In the genomic region with DNA sequence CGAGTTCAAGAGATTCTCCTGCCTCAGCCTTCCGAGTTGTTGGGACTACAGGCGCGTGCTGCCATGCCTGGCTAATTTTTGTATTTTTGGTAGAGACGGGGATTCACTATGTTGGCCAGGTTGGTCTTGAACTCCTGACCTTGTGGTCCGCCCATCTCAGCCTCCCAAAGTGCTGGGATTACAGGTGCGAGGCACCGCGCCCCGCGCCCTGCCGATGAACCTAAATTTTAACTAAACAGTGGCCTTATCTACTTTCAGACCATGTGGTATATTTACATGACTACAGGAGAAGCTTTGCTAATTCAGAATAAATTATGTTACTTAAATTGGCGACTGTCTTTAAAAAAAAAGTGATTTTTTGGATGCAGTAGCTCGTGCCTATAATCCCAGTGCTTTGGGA, we compare ENCODE assay signal across 23 cellular contexts.
"Had no signal": no experiment of that assay in that cellular context is flagged by ENCODE, and none has a peak within 500 bp of the region (broad histone marks: within the 10 kb centered on the region; RNA-seq: fewer than 3 reads in every experiment).

No MANE protein-coding gene starts in this region.

- H3K4me3 Mint-ChIP-seq: dendritic cell treated with granulocyte-macrophage colony-stimulating factor and Interleukin-4, amounts not matched to agents 40 ng/mL and 50 ng/mL, for 4 days; effector memory CD8-positive, alpha-beta T cell; immature natural killer cell; mesothelial cell of epicardium; naive B cell had no signal

- H3K27me3 Mint-ChIP-seq: dendritic cell treated with granulocyte-macrophage colony-stimulating factor and Interleukin-4, amounts not matched to agents 40 ng/mL and 50 ng/mL, for 4 days; effector memory CD8-positive, alpha-beta T cell; naive B cell had no signal

- H3K27me3 ChIP-seq: colonic mucosa, esophagus muscularis mucosa, foreskin keratinocyte, gastroesophageal sphincter, heart left ventricle, hepatocyte had no signal

- H3K4me3 ChIP-seq: colonic mucosa, esophagus muscularis mucosa, gastroesophageal sphincter, heart left ventricle, hepatocyte, left ventricle myocardium inferior, lower lobe of right lung, mucosa of descending colon had no signal

- H3K4me1 Mint-ChIP-seq: mesothelial cell of epicardium had no signal

- H3K27ac ChIP-seq: colonic mucosa, esophagus muscularis mucosa, foreskin keratinocyte, gastroesophageal sphincter, heart left ventricle, hepatocyte, left ventricle myocardium inferior, lower lobe of right lung had no signal

- H2AFZ ChIP-seq: hepatocyte had no signal

- H3K4me2 ChIP-seq: hepatocyte had no signal

- H3K27ac Mint-ChIP-seq: dendritic cell treated with granulocyte-macrophage colony-stimulating factor and Interleukin-4, amounts not matched to agents 40 ng/mL and 50 ng/mL, for 4 days; mesothelial cell of epicardium had no signal

- H3K9me3 ChIP-seq: colonic mucosa, esophagus muscularis mucosa, gastroesophageal sphincter, heart left ventricle, left ventricle myocardium inferior, lower lobe of right lung, mucosa of descending colon had no signal

- H3K4me1 ChIP-seq: colonic mucosa, foreskin keratinocyte, lower lobe of right lung had no signal

- H3K9me3 Mint-ChIP-seq: dendritic cell treated with granulocyte-macrophage colony-stimulating factor and Interleukin-4, amounts not matched to agents 40 ng/mL and 50 ng/mL, for 4 days; effector memory CD8-positive, alpha-beta T cell; immature natural killer cell; mesothelial cell of epicardium; naive B cell had no signal

- DNase-seq: colonic mucosa; cortex of kidney; effector CD8-positive, alpha-beta T cell; effector memory CD8-positive, alpha-beta T cell; foreskin keratinocyte; heart left ventricle; hypothalamus; immature natural killer cell; islet precursor cell; kidney; kidney glomerular epithelial cell; left colon; left ventricle myocardium inferior; lower lobe of right lung; mesenchymal stem cell; mucosa of descending colon; naive B cell had no signal

- ATAC-seq: effector memory CD8-positive, alpha-beta T cell; foreskin keratinocyte; gastroesophageal sphincter; heart left ventricle; left colon; left lobe of liver; lower lobe of right lung; mucosa of descending colon had no signal
